ENCODE assay signal across 34 cellular contexts in the genomic region with DNA sequence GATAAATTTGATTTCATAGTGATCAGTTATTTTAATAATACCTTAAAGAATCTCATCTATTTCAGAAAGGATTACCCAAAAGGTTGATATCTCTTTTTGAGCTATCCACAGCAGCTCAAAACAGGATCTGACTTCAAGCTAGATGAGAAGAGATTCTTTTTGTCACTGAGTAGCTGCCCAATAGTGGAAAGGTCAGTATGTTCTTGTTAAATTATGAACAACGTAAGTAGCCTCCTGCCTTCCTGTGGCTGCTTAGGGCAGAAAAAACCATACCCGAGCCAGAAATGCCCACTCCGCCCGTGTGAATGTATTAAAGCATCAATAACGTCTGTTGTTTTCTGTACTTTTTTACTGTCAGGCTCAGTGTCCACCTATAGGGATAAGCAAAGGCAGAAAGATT.
"Had no signal": no experiment of that assay in that cellular context is flagged by ENCODE, and none has a peak within 500 bp of the region (broad histone marks: within the 10 kb centered on the region; RNA-seq: fewer than 3 reads in every experiment).

No MANE protein-coding gene starts in this region.

- H3K27ac ChIP-seq: KMS-11 had no signal

- H3K4me2 ChIP-seq: KMS-11 had no signal

- H3K4me3 ChIP-seq: MG63 had no signal

- H3K9ac ChIP-seq: KMS-11 had no signal

- H3K36me3 ChIP-seq: MG63 had no signal

- H3K27me3 ChIP-seq: MG63 had no signal

- H3K9me3 ChIP-seq: MG63 had no signal

- DNase-seq: Karpas-422, Kasumi-1, MG63, MV-4-11, NCI-H1048, NCI-H1092, NCI-H1092 treated with DMSO at 0.1 percent for 48 hours, NCI-H1105, NCI-H1105 treated with DMSO at 0.1 percent for 48 hours, NCI-H1417, NCI-H1417 treated with DMSO at 0.1 percent for 48 hours, NCI-H1436, NCI-H1436 treated with DMSO at 0.1 percent for 48 hours, NCI-H146, NCI-H1694, NCI-H1694 treated with DMSO at 0.1 percent for 48 hours, NCI-H187, NCI-H187 treated with DMSO at 0.1 percent for 48 hours, NCI-H1930, NCI-H2029, NCI-H2029 treated with DMSO at 0.1 percent for 48 hours, NCI-H2081, NCI-H2081 treated with DMSO at 0.1 percent for 48 hours, NCI-H2107, NCI-H2171, NCI-H2171 treated with DMSO at 0.1 percent for 48 hours, NCI-H2227 treated with DMSO at 0.1 percent for 48 hours, NCI-H226, NCI-H345, NCI-H446, NCI-H446 treated with DMSO at 0.1 percent for 48 hours, NCI-H510A, NCI-H510A treated with DMSO at 0.1 percent for 48 hours had no signal
